Comparison of ENCODE assay signal across 31 cellular contexts in genomic region chr14:32481707-32482106, GRCh38.
"Had no signal": no experiment of that assay in that cellular context is flagged by ENCODE, and none has a peak within 500 bp of the region (broad histone marks: within the 10 kb centered on the region; RNA-seq: fewer than 3 reads in every experiment).

No MANE protein-coding gene starts in this region.

- DNase-seq: activated CD4-positive, alpha-beta T cell treated with anti-CD3 and anti-CD28 coated beads for 48 hours; activated CD4-positive, alpha-beta T cell treated with anti-CD3 and anti-CD28 coated beads, Interleukin-2, amount 50 U/mL, for 48 hours; activated CD8-positive, alpha-beta memory T cell treated with anti-CD3 and anti-CD28 coated beads for 24 hours; activated effector memory CD4-positive, alpha-beta T cell treated with Interleukin-2 at 50 U/mL for 16 hours; activated naive CD4-positive, alpha-beta T cell treated with Interleukin-2 at 50 U/mL for 16 hours; activated naive CD8-positive, alpha-beta T cell treated with anti-CD3 and anti-CD28 coated beads for 36 hours; adrenal gland; aorta; cerebellar nuclear complex; colonic mucosa; effector memory CD4-positive, alpha-beta T cell; erythroblast; head of caudate nucleus; hippocampal formation; left cardiac atrium; left ventricle myocardium superior; mucosa of descending colon; nephron progenitor cell; ovary; sigmoid colon; small intestine; stimulated activated CD4-positive, alpha-beta T cell treated with anti-CD3 and anti-CD28 coated beads, Interleukin-4, amount 100 ng/mL, for 24 hours; T-helper 9 cell; thyroid gland; upper lobe of right lung had no signal

- ATAC-seq: left cardiac atrium; left ventricle myocardium superior; mucosa of descending colon; stimulated activated effector memory CD8-positive, alpha-beta T cell treated with anti-CD3 and anti-CD28 coated beads, Interleukin-12 subunit alpha, Interleukin-12 subunit beta, amount 100 ng/mL, for 72 hours; upper lobe of right lung had no signal

- H3K27me3 ChIP-seq: adrenal gland, cardiac muscle cell, colonic mucosa, neutrophil, ovary, sigmoid colon, thyroid gland, upper lobe of right lung had no signal

- H3K27ac ChIP-seq: adrenal gland, cardiac muscle cell, colonic mucosa, neutrophil, ovary, prostate gland, thyroid gland, upper lobe of right lung, VCaP had no signal

- FAIRE-seq: keratinocyte, small intestine had no signal

- H3K4me3 ChIP-seq: adrenal gland, cardiac muscle cell, colonic mucosa, mucosa of descending colon, ovary, prostate gland, sigmoid colon, thyroid gland, upper lobe of right lung had no signal
